8 cellular contexts compared by ENCODE assay signal in the genomic region with DNA sequence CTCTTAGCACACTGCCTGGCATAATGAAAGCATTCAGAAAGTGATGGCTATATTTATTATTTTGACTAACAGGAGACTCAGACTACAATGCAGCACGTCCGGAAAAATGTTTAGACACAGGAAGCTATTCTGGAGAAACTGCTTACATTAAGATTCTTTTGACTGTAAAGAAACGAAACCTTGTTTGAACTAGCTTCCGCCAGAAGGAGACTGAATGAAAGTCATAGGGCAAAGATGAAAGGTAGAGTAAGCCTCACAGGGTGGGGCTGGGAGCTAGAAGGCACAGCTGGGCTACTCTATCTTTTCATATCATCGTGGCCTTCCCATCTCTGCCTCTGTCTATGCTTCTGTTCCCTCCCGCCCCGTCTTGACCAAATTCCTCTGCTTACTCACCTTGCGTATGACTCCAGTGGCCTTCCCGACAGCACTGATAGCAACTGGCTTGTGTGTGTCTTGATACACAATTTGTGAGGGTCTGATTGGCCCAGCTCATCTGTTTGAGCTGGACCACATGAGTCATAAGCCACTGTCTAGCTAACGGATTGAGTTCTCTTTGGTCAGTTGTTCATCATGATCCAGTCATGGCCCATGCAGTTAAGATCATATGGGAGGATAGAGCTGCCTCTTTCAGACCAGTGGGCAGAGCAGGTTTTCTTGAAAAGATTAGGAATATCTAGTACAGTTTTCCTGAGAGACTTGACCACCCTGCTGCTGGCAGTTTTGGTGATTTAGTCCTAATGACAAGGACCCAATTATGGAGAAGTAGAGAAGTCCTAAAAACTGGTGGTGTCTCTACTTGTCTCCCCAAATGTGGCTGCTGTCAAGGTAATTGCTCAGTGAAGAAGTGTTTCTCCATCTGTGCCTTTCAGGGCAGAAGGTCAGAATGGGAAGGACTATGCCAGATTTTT.
DNase-seq lines count a peak whose midpoint lies in the region; ATAC-seq and TF ChIP-seq lines count a peak whose summit lies in the region.

No MANE protein-coding gene starts in this region.

- H3K4me1 Mint-ChIP-seq in glutamatergic neuron (ENCODE audit: low read depth, unreplicated experiment): peaks cover 33% of the 10 kb centered on the region

- no peak for TF ChIP-seq CTCF in heart left ventricle (IDR thresholded peaks at IDR 0.05)
- no peak for TF ChIP-seq CTCF in glutamatergic neuron (IDR thresholded peaks at IDR 0.05; ENCODE audit: partially characterized antibody, unreplicated experiment)

- no peaks in the 10 kb centered on the region for H3K36me3 ChIP-seq in heart left ventricle

- H3K27me3 Mint-ChIP-seq in glutamatergic neuron (ENCODE audit: unreplicated experiment): no peaks in the 10 kb centered on the region

- H3K36me3 Mint-ChIP-seq in glutamatergic neuron (ENCODE audit: unreplicated experiment): peaks cover 4% of the 10 kb centered on the region

- no peaks in the 10 kb centered on the region for H3K27me3 ChIP-seq in heart left ventricle

- no peak overlapping the region for H3K4me3 Mint-ChIP-seq in glutamatergic neuron (ENCODE audit: unreplicated experiment)

- peaks cover 0 to 7% (median 0%) of the 10 kb centered on the region in 12 donors for H3K9me3 ChIP-seq in heart left ventricle

- H3K4me1 ChIP-seq in heart left ventricle: peaks cover 0 to 50% (median 31%) of the 10 kb centered on the region in 12 donors

- DNase-seq in heart left ventricle (peak in 1 of 5 donors; percentile 39), left ventricle myocardium superior (no peak), glutamatergic neuron (no peak), SKM-1 treated with dmso at 0.1 percent for 144 hours (lab: John Stamatoyannopoulos, UW; ENCODE audit: unreplicated experiment) (no peak)
- peak; percentile 47 for DNase-seq in activated T-cell treated with anti-CD3 and anti-CD28 coated beads, Interleukin-2, amount 50 U/mL, for 1 hour
- DNase-seq in stimulated activated CD4-positive, alpha-beta T cell treated with anti-CD3 and anti-CD28 coated beads, TNF-alpha, amount 100 ng/mL, for 4 hours (ENCODE audit: low read depth in 3 of 3): peak in 2 of 3 experiments; percentile 16 to 19

- 63 to 79% (median 69%) methylated on average over 10 of the region's 10 CpGs for WGBS in heart left ventricle, 4 donors

- H3K27ac ChIP-seq in heart left ventricle: peak overlapping the region; percentile 24 to 87 (median 77)

- no peak overlapping the region for H3K4me3 ChIP-seq in heart left ventricle

- no peak for TF ChIP-seq POLR2A in heart left ventricle (IDR thresholded peaks at IDR 0.05)

- peak overlapping the region; percentile 17 for H3K27ac Mint-ChIP-seq in glutamatergic neuron (ENCODE audit: unreplicated experiment)

- intact Hi-C loops in heart left ventricle (cut with DNase I) (loop anchor here in 4 of 10 donors (5.0 to 10.0 kb wide), 5 partner anchors 49 to 139 kb away; no protein-coding TSS in a partner anchor), left ventricle myocardium superior (cut with micrococcal nuclease) (loop anchor here (10.0 kb wide), 1 partner anchor 49 kb away; no protein-coding TSS in a partner anchor)

- peak in 1 of 4 donors; percentile 48 for ATAC-seq in heart left ventricle
- no peak for ATAC-seq in left ventricle myocardium superior
- no peak for ATAC-seq in HG03460 (IDR thresholded peaks at IDR 0.05; ENCODE audit: unreplicated experiment)
- ATAC-seq in GM21447 (IDR thresholded peaks at IDR 0.05; ENCODE audit: unreplicated experiment): no peak

- peaks cover 4% of the 10 kb centered on the region for H3K9me3 Mint-ChIP-seq in glutamatergic neuron (ENCODE audit: unreplicated experiment)

Comparison
In these comparisons a context has a peak if more than half of its experiments do, and no peak if none do; other contexts are left out.
1. DNase-seq: peak in activated T-cell treated with anti-CD3 and anti-CD28 coated beads, Interleukin-2, amount 50 U/mL, for 1 hour (single experiment) and stimulated activated CD4-positive, alpha-beta T cell treated with anti-CD3 and anti-CD28 coated beads, TNF-alpha, amount 100 ng/mL, for 4 hours (2 of 3); none in left ventricle myocardium superior (single experiment), glutamatergic neuron (single experiment) and SKM-1 treated with dmso at 0.1 percent for 144 hours (single experiment).